Comparison of ENCODE assay signal across 1 cellular context in genomic region chr19:5621945-5622464, GRCh38.
TF ChIP-seq lines count a peak whose summit lies in the region.

No MANE protein-coding gene starts in this region.

TF ChIP-seq in GM23338, 12 proteins besides CTCF, POLR2A, EP300 and RAD21 (continued from another document):
- no peak for TF ChIP-seq ZNF462 (CRISPR knock-in tag; IDR thresholded peaks at IDR 0.05)
